ENCODE assay signal across 6 cellular contexts in the genomic region with DNA sequence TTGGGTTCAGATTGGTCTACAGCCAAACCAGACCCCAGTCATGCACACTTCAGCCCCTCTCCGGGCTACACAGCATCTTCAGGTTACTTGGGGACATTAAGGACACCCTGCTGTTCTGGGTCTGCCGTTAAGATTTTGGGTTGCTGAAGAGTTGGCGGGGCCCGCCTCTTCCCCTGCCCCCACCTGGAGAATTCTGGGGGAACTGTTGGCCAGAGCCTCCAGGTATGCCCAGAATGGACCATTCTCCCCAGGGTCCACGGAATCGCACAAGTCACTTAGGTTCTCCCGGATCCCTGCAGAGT. TPM values are rescaled to one million over a fixed set of nuclear protein-coding genes. Genes with fewer than 3 reads are reported as not detected.
A peak's percentile ranks its signal among the peaks of the same experiment; 100 is the strongest.
DNase-seq lines count a peak whose midpoint lies in the region; ATAC-seq and TF ChIP-seq lines count a peak whose summit lies in the region.

No MANE protein-coding gene starts in this region.

- H3K4me1 ChIP-seq in HUES64 (ENCODE audit: insufficient read depth, low read length) (peaks cover 31% of the 10 kb centered on the region), trophoblast cell (ENCODE audit: control insufficient read depth in 1 of 2, insufficient read depth in 2 of 2, low read length in 2 of 2) (peaks cover 22 to 33% of the 10 kb centered on the region in 2 experiments)

- no peak for TF ChIP-seq CTCF in brain (conservative IDR thresholded peaks at IDR 0.05)

- peak overlapping the region; percentile 67 for H3K4me2 ChIP-seq in trophoblast cell (ENCODE audit: low read length)

- H3K36me3 Mint-ChIP-seq in brain: peaks cover 29% of the 10 kb centered on the region

- H3K27ac Mint-ChIP-seq in brain: peak overlapping the region; percentile 59 to 95 (median 92)

- peaks cover 4% of the 10 kb centered on the region for H3K36me3 ChIP-seq in HUES64 (ENCODE audit: insufficient read depth, low read length)
- peaks cover 20 to 27% of the 10 kb centered on the region in 2 experiments for H3K36me3 ChIP-seq in trophoblast cell (ENCODE audit: control insufficient read depth in 1 of 2, insufficient read depth in 2 of 2, low read length in 2 of 2)

- no peak overlapping the region for H3K23ac ChIP-seq in trophoblast cell (ENCODE audit: low read length)

- H3K27ac ChIP-seq in HUES64 (ENCODE audit: low read depth, low read length) (peak overlapping the region; percentile 92), trophoblast cell (ENCODE audit: low read depth, low read length) (peak overlapping the region; percentile 43)

- H3K27me3 ChIP-seq in HUES64 (ENCODE audit: insufficient read depth, low read length) (no peaks in the 10 kb centered on the region), trophoblast cell (ENCODE audit: insufficient read depth, low read length) (no peaks in the 10 kb centered on the region)

- no peak overlapping the region for H2AFZ ChIP-seq in trophoblast cell (ENCODE audit: insufficient read depth, low read length, poor library complexity)

- H4K91ac ChIP-seq in trophoblast cell (ENCODE audit: low read depth, low read length): peak overlapping the region; percentile 68

- peaks cover 39% of the 10 kb centered on the region for H3K79me2 ChIP-seq in trophoblast cell (ENCODE audit: control insufficient read depth, insufficient read depth, low read length, poor library complexity)

- no peaks in the 10 kb centered on the region for H3K9me3 Mint-ChIP-seq in brain

- H2BK5ac ChIP-seq in trophoblast cell (ENCODE audit: low read depth, low read length, poor library complexity): peak overlapping the region; percentile 51

- peak overlapping the region; percentile 63 for H2BK120ac ChIP-seq in trophoblast cell (ENCODE audit: insufficient read depth, low read length, poor library complexity)

- H3K4me1 Mint-ChIP-seq in brain: peaks cover 26% of the 10 kb centered on the region

- ATAC-seq in GM19452 (IDR thresholded peaks at IDR 0.05; ENCODE audit: unreplicated experiment): no peak

- H3K18ac ChIP-seq in trophoblast cell (ENCODE audit: low read length): peak overlapping the region; percentile 75

- H2AK5ac ChIP-seq in trophoblast cell (ENCODE audit: low read length): peak overlapping the region; percentile 3

- H3K79me1 ChIP-seq in trophoblast cell (ENCODE audit: low read length): peaks cover 19% of the 10 kb centered on the region

- no peaks in the 10 kb centered on the region for H3K27me3 Mint-ChIP-seq in brain

- WGBS in HUES64: 5% methylated on average over 7 of the region's 7 CpGs
- WGBS in trophoblast cell (ENCODE audit: extremely low coverage, insufficient coverage, insufficient read length): no CpG with 5 or more reads among the region's 7 CpGs

- H4K8ac ChIP-seq in trophoblast cell (ENCODE audit: low read depth, low read length): peak overlapping the region; percentile 75

- H3K9me3 ChIP-seq in HUES64 (ENCODE audit: insufficient read depth, low read depth, low read length) (no peaks in the 10 kb centered on the region), trophoblast cell (ENCODE audit: insufficient read depth, low read depth, low read length) (peaks cover 2% of the 10 kb centered on the region)

- H4K12ac ChIP-seq in trophoblast cell (ENCODE audit: low read depth, low read length): peak overlapping the region; percentile 76

- H3K4me3 Mint-ChIP-seq in brain: peak overlapping the region; percentile 81 to 85 (median 82)

- peak overlapping the region; percentile 63 for H3K14ac ChIP-seq in trophoblast cell (ENCODE audit: low read length)

- H3K4ac ChIP-seq in trophoblast cell (ENCODE audit: low read depth, low read length): peak overlapping the region; percentile 37

- peak overlapping the region; percentile 54 for H2BK12ac ChIP-seq in trophoblast cell (ENCODE audit: low read length)

- H3K4me3 ChIP-seq in HUES64 (ENCODE audit: low read length) (peak overlapping the region; percentile 67), trophoblast cell (ENCODE audit: low read depth, low read length) (peak overlapping the region; percentile 62)

- H3K9ac ChIP-seq in HUES64 (ENCODE audit: low read depth, low read length) (peak overlapping the region; percentile 39; the same call in 1 of the 2 replicates), trophoblast cell (ENCODE audit: low read length) (peak overlapping the region; percentile 3)

- no peak for DNase-seq in trophoblast cell
- DNase-seq in DMS153 (lab: John Stamatoyannopoulos, UW): no peak
- DNase-seq in NCI-H2029 treated with DMSO at 0.1 percent for 48 hours (lab: John Stamatoyannopoulos, UW): no peak

RNA-seq across cellular contexts. Expression of gene PTK7, which starts 0.4 kb away (rescaled TPM):
- 81.6 TPM for polyA plus RNA-seq in HUES64 (2013, experiment 1 of 2)
- 88.8 TPM for polyA plus RNA-seq in HUES64 (2013, experiment 2 of 2)
- polyA plus RNA-seq in brain (ENCODE audit: insufficient read depth, low read depth, low replicate concordance): 109 TPM
- 188 and 193 TPM in 2 replicates for polyA plus RNA-seq in trophoblast cell (2013)

RNA-seq across cellular contexts. Expression of gene KLC4, which starts 16.3 kb away (rescaled TPM):
- 17.2 TPM for polyA plus RNA-seq in HUES64 (2013, experiment 1 of 2)
- 16.3 TPM for polyA plus RNA-seq in HUES64 (2013, experiment 2 of 2)
- polyA plus RNA-seq in brain (ENCODE audit: insufficient read depth, low read depth, low replicate concordance): 81.2 TPM
- polyA plus RNA-seq in trophoblast cell (2013): 22.8 and 23.4 TPM in 2 replicates

RNA-seq across cellular contexts. Expression of gene MRPL2, which starts 16.5 kb away (rescaled TPM):
- polyA plus RNA-seq in HUES64 (2013, experiment 1 of 2): 62.2 TPM
- polyA plus RNA-seq in HUES64 (2013, experiment 2 of 2): 59.8 TPM
- polyA plus RNA-seq in brain (ENCODE audit: insufficient read depth, low read depth, low replicate concordance): 123 TPM
- polyA plus RNA-seq in trophoblast cell (2013): 47.4 and 49.7 TPM in 2 replicates

RNA-seq across cellular contexts. Expression of gene CUL7, which starts 22.1 kb away (rescaled TPM):
- 10.0 TPM for polyA plus RNA-seq in HUES64 (2013, experiment 1 of 2)
- polyA plus RNA-seq in HUES64 (2013, experiment 2 of 2): 12.1 TPM
- 35.6 TPM for polyA plus RNA-seq in brain (ENCODE audit: insufficient read depth, low read depth, low replicate concordance)
- polyA plus RNA-seq in trophoblast cell (2013): 22.6 and 22.9 TPM in 2 replicates

RNA-seq across cellular contexts. Expression of gene RRP36, which starts 54.3 kb away (rescaled TPM):
- polyA plus RNA-seq in HUES64 (2013, experiment 1 of 2): 116 TPM
- polyA plus RNA-seq in HUES64 (2013, experiment 2 of 2): 102 TPM
- 58.7 TPM for polyA plus RNA-seq in brain (ENCODE audit: insufficient read depth, low read depth, low replicate concordance)
- polyA plus RNA-seq in trophoblast cell (2013): 81.7 and 88.1 TPM in 2 replicates
